1 cellular context compared by ENCODE assay signal in genomic region chr1:50959913-50960844, GRCh38.
TF ChIP-seq lines count a peak whose summit lies in the region.

Gene FAF1, minus strand, starts transcription at chr1:50960267. Its CDS starts 456 bp downstream, at chr1:50959811.

TF ChIP-seq in HepG2, 621 proteins besides CTCF, POLR2A, EP300 and RAD21 (continued from another document and continues in another):
- TF ChIP-seq BCL3 (CRISPR knock-in tag; IDR thresholded peaks at IDR 0.05) (peak; percentile 25; the same call in 1 of the 2 replicates), ZNF792 (CRISPR knock-in tag; IDR thresholded peaks at IDR 0.05) (peak; percentile 90), ZNF232 (CRISPR knock-in tag; IDR thresholded peaks at IDR 0.05; ENCODE audit: borderline replicate concordance) (no peak), RBFOX2 (IDR thresholded peaks at IDR 0.05; ENCODE audit: low read depth, low read length) (peak; percentile 89), ATF2 (CRISPR knock-in tag; IDR thresholded peaks at IDR 0.05) (peak; percentile 71; the same call in 1 of the 2 replicates), ZNF772 (CRISPR knock-in tag; IDR thresholded peaks at IDR 0.05) (peak; percentile 68; the same call in 1 of the 2 replicates), SYNCRIP (IDR thresholded peaks at IDR 0.05; ENCODE audit: insufficient read depth, low read depth, low read length) (no peak), ZNF557 (CRISPR knock-in tag; IDR thresholded peaks at IDR 0.05) (0 out of 2 replicates have a peak, but pooled peaks have one; percentile 59), CEBPB (IDR thresholded peaks at IDR 0.05; ENCODE audit: borderline replicate concordance, low read depth, low read length) (peak; percentile 76; the same call in 1 of the 2 replicates), ZNF143 (CRISPR knock-in tag; IDR thresholded peaks at IDR 0.05) (peak; percentile 34; the same call in 1 of the 2 replicates), ASH2L (IDR thresholded peaks at IDR 0.05; ENCODE audit: insufficient read length, low read depth, low read length) (peak; percentile 97), JUN (CRISPR knock-in tag; IDR thresholded peaks at IDR 0.05) (no peak), ZNF263 (CRISPR knock-in tag; IDR thresholded peaks at IDR 0.05) (peak; percentile 14; the same call in 1 of the 2 replicates), NR3C1 (CRISPR knock-in tag; IDR thresholded peaks at IDR 0.05) (no peak), ZNF484 (CRISPR knock-in tag; IDR thresholded peaks at IDR 0.05; ENCODE audit: borderline replicate concordance, low read depth) (no peak), ZNF629 (CRISPR knock-in tag; conservative IDR thresholded peaks at IDR 0.05) (no peak), SRF (IDR thresholded peaks at IDR 0.05; ENCODE audit: low read depth, low read length) (no peak; the same call in 1 of the 2 replicates), FLYWCH1 (CRISPR knock-in tag; IDR thresholded peaks at IDR 0.05) (no peak), PHF5A (CRISPR knock-in tag; IDR thresholded peaks at IDR 0.05; ENCODE audit: low read depth, unreplicated experiment) (no peak), ZBTB7A (CRISPR knock-in tag; IDR thresholded peaks at IDR 0.05) (no peak), LBX2 (CRISPR knock-in tag; IDR thresholded peaks at IDR 0.05; ENCODE audit: borderline replicate concordance) (no peak), ZNF574 (CRISPR knock-in tag; IDR thresholded peaks at IDR 0.05) (peak; percentile 92), ZNF264 (CRISPR knock-in tag; IDR thresholded peaks at IDR 0.05) (0 out of 2 replicates have a peak, but pooled peaks have one; percentile 21), NFAT5 (CRISPR knock-in tag; IDR thresholded peaks at IDR 0.05) (no peak), HNF4G (IDR thresholded peaks at IDR 0.05; ENCODE audit: borderline replicate concordance, low read depth, low read length) (peak; percentile 27; the same call in 1 of the 2 replicates), HNF4G (CRISPR knock-in tag; IDR thresholded peaks at IDR 0.05; ENCODE audit: borderline replicate concordance, low read depth) (peak; percentile 62; the same call in 1 of the 2 replicates), HOXD1 (CRISPR knock-in tag; IDR thresholded peaks at IDR 0.05) (peak; percentile 93; the same call in 1 of the 2 replicates), ZNF136 (CRISPR knock-in tag; IDR thresholded peaks at IDR 0.05; ENCODE audit: low read depth) (0 out of 2 replicates have a peak, but pooled peaks have one; percentile 85), ATF5 (CRISPR knock-in tag; IDR thresholded peaks at IDR 0.05; ENCODE audit: low read depth) (no peak), ZNF670 (CRISPR knock-in tag; IDR thresholded peaks at IDR 0.05; ENCODE audit: borderline replicate concordance) (no peak), KMT2B (CRISPR knock-in tag; IDR thresholded peaks at IDR 0.05) (peak; percentile 99), REXO4 (CRISPR knock-in tag; IDR thresholded peaks at IDR 0.05; ENCODE audit: borderline replicate concordance) (no peak), NR2F6 (IDR thresholded peaks at IDR 0.05) (no peak), NR2F6 (CRISPR knock-in tag; IDR thresholded peaks at IDR 0.05) (no peak), ARNT2 (CRISPR knock-in tag; IDR thresholded peaks at IDR 0.05; ENCODE audit: low read depth) (peak; percentile 61; the same call in 1 of the 2 replicates), TEF (CRISPR knock-in tag; IDR thresholded peaks at IDR 0.05) (no peak), E2F5 (CRISPR knock-in tag; conservative IDR thresholded peaks at IDR 0.05) (0 out of 2 replicates have a peak, but pooled peaks have one; percentile 51), MAFK (conservative IDR thresholded peaks at IDR 0.05 in 1 of 2, IDR thresholded peaks at IDR 0.05 in 1 of 2; ENCODE audit: low read length in 2 of 2) (no peak), KLF6 (CRISPR knock-in tag; IDR thresholded peaks at IDR 0.05) (peak; percentile 53; the same call in 1 of the 2 replicates), AGO2 (optimal IDR thresholded peaks at IDR 0.05; ENCODE audit: low read depth, low read length) (no peak), ZFP36L1 (CRISPR knock-in tag; IDR thresholded peaks at IDR 0.05) (peak; percentile 11), ZNF430 (CRISPR knock-in tag; IDR thresholded peaks at IDR 0.05) (peak; percentile 52; the same call in 1 of the 2 replicates), ZNF121 (CRISPR knock-in tag; IDR thresholded peaks at IDR 0.05) (no peak; the same call in 1 of the 2 replicates), ZNF761 (CRISPR knock-in tag; conservative IDR thresholded peaks at IDR 0.05) (no peak), ATF3 (CRISPR knock-in tag; IDR thresholded peaks at IDR 0.05) (no peak), WIZ (CRISPR knock-in tag; IDR thresholded peaks at IDR 0.05) (no peak; the same call in 1 of the 2 replicates), ZBTB20 (CRISPR knock-in tag; IDR thresholded peaks at IDR 0.05; ENCODE audit: borderline replicate concordance, low read depth) (no peak; the same call in 1 of the 2 replicates), ZNF577 (CRISPR knock-in tag; IDR thresholded peaks at IDR 0.05; ENCODE audit: borderline replicate concordance, low read depth) (no peak), ZFP90 (CRISPR knock-in tag; IDR thresholded peaks at IDR 0.05; ENCODE audit: borderline replicate concordance) (no peak), SATB2 (CRISPR knock-in tag; IDR thresholded peaks at IDR 0.05) (no peak), GATAD1 (CRISPR knock-in tag; IDR thresholded peaks at IDR 0.05) (peak; percentile 99), ZNF275 (CRISPR knock-in tag; IDR thresholded peaks at IDR 0.05; ENCODE audit: borderline replicate concordance) (no peak), ZNF644 (CRISPR knock-in tag; IDR thresholded peaks at IDR 0.05; ENCODE audit: low read depth) (no peak), ZNF292 (CRISPR knock-in tag; IDR thresholded peaks at IDR 0.05; ENCODE audit: borderline replicate concordance, low read depth) (peak; percentile 92; the same call in 1 of the 2 replicates), TGIF2 (CRISPR knock-in tag; IDR thresholded peaks at IDR 0.05) (peak; percentile 99), MXI1 (IDR thresholded peaks at IDR 0.05; ENCODE audit: borderline replicate concordance, low read depth, low read length) (peak; percentile 98; the same call in 2 of the 3 replicates), ZNF672 (CRISPR knock-in tag; IDR thresholded peaks at IDR 0.05) (0 out of 2 replicates have a peak, but pooled peaks have one; percentile 33), MBNL3 (CRISPR knock-in tag; conservative IDR thresholded peaks at IDR 0.05) (no peak)
